Comparison of ENCODE assay signal across 8 cellular contexts in the genomic region with DNA sequence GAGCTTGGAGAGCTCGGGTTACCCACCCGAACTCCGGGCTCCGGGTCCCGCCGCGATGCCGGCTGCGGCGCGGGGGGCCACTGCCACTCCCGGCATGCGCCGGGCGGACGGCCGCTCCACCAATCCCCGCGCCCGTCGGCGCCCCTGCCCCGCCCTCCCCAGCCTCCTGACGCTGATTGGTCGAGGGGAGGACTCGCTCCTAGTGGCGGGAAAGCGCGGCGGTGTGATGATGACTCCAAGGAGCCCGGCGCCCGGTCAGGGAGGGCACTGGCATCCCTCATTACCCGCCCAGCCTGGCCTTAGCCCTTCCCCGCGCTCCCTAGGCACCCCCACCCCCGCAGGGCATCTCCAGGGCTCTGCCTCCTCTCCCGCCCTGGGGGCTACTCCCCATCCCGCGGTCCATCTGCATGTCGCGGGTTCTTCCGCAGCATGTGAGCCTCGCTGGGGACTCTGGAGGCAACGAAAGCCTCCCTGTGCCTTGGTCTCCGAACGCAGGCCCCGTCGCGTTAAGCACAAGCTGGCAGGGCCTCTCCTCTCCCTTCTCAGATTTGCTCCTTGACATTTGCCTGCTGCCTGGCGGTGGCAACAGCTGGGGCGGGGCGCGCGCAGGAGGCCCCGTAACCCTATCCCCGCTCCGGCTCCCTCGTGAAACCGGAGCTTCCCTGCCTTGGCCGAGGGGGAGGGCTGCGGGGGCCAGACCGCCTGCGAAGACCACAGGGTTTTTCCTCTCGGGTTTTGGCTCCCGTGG. TPM values are rescaled to one million over a fixed set of nuclear protein-coding genes. Genes with fewer than 3 reads are reported as not detected.
DNase-seq lines count a peak whose midpoint lies in the region; ATAC-seq and TF ChIP-seq lines count a peak whose summit lies in the region.

No MANE protein-coding gene starts in this region.

- peak; percentile 98 for DNase-seq in D341Med (ENCODE audit: low spot score)
- peak; percentile 92 for DNase-seq in activated T-cell treated with anti-CD3 and anti-CD28 coated beads for 24 hours (ENCODE audit: low read depth)
- DNase-seq in erythroblast (lab: John Stamatoyannopoulos, UW), result peak; percentile 87 to 91
- DNase-seq in stimulated activated CD8-positive, alpha-beta memory T cell treated with anti-CD3 and anti-CD28 coated beads, Interleukin-4, amount 100 ng/mL, for 1 hour (ENCODE audit: low read depth in 2 of 2, low spot score in 1 of 2), result peak; percentile 76 to 79

- H3F3A ChIP-seq in OCI-LY1 (ENCODE audit: insufficient read depth, low read length), result no peaks in the 10 kb centered on the region

- H3K79me2 ChIP-seq in OCI-LY1 (ENCODE audit: insufficient read depth, low read length), result no peaks in the 10 kb centered on the region

- H3K9me3 Mint-ChIP-seq in IgD-negative memory B cell, result no peaks in the 10 kb centered on the region

- TF ChIP-seq POLR2A in erythroblast (IDR thresholded peaks at IDR 0.05; ENCODE audit: low read length), result peak; percentile 32

- H3K4me3 Mint-ChIP-seq in IgD-negative memory B cell, result peak overlapping the region; percentile 79 to 94 (median 91)

- H3K27ac Mint-ChIP-seq in IgD-negative memory B cell, result peak overlapping the region in 1 of 3 donors; percentile 46

- H3K4me3 ChIP-seq in OCI-LY1 (ENCODE audit: low read depth, low read length, poor library complexity, severe bottlenecking), result peak overlapping the region; percentile 65
- H3K4me3 ChIP-seq in mucosa of stomach (ENCODE audit: low read length), result peak overlapping the region; percentile 63

- no peaks in the 10 kb centered on the region for H4K20me1 ChIP-seq in OCI-LY1 (ENCODE audit: insufficient read depth, low read length)

- no peaks in the 10 kb centered on the region for H3K36me3 Mint-ChIP-seq in IgD-negative memory B cell

- peak overlapping the region; percentile 74 for H3K4me2 ChIP-seq in OCI-LY1 (ENCODE audit: low read length)

- H3K9me2 ChIP-seq in OCI-LY1 (ENCODE audit: low read depth, low read length), result no peaks in the 10 kb centered on the region

- H3K9ac ChIP-seq in OCI-LY1 (ENCODE audit: low read length) (peak overlapping the region; percentile 74), mucosa of stomach (ENCODE audit: low read length) (peak overlapping the region; percentile 72)

- peaks cover 6% of the 10 kb centered on the region for H3K27me3 Mint-ChIP-seq in IgD-negative memory B cell

- H3K4me1 Mint-ChIP-seq in IgD-negative memory B cell, result peaks cover 0 to 3% (median 2%) of the 10 kb centered on the region in 3 donors

- H3K4me1 ChIP-seq in OCI-LY1 (ENCODE audit: insufficient read depth, low read length, severe bottlenecking) (peaks cover 18% of the 10 kb centered on the region), mucosa of stomach (ENCODE audit: control insufficient read depth, insufficient read depth, low read length) (peaks cover 13% of the 10 kb centered on the region)

- H3K27me3 ChIP-seq in OCI-LY1 (ENCODE audit: insufficient read depth, low read length) (no peaks in the 10 kb centered on the region), mucosa of stomach (ENCODE audit: control insufficient read depth, insufficient read depth, low read length) (peaks cover 24% of the 10 kb centered on the region)

- no peak overlapping the region for H2AFZ ChIP-seq in OCI-LY1 (ENCODE audit: low read length)

- H3K36me3 ChIP-seq in OCI-LY1 (ENCODE audit: insufficient read depth, low read length), result no peaks in the 10 kb centered on the region
- no peaks in the 10 kb centered on the region for H3K36me3 ChIP-seq in mucosa of stomach (ENCODE audit: control insufficient read depth, insufficient read depth, low read length)

- ATAC-seq in GM21515 (IDR thresholded peaks at IDR 0.05; ENCODE audit: unreplicated experiment), result peak; percentile 74

- no peak for TF ChIP-seq CTCF in OCI-LY1 (IDR thresholded peaks at IDR 0.05; ENCODE audit: low read length)

- H3K9me3 ChIP-seq in OCI-LY1 (ENCODE audit: low read length) (no peaks in the 10 kb centered on the region), mucosa of stomach (ENCODE audit: control insufficient read depth, low read length) (no peaks in the 10 kb centered on the region)

- H3K27ac ChIP-seq in OCI-LY1 (ENCODE audit: low read depth, low read length, poor library complexity, severe bottlenecking), result no peak overlapping the region

RNA-seq across cellular contexts. Expression of gene ATP2A1, which starts 1.7 kb away (rescaled TPM):
- polyA plus RNA-seq in IgD-negative memory B cell, result not detected

RNA-seq across cellular contexts. Expression of gene SH2B1, which starts 16.4 kb away (rescaled TPM):
- 5.2 TPM for polyA plus RNA-seq in IgD-negative memory B cell

RNA-seq across cellular contexts. Expression of gene TUFM, which starts 33.9 kb away (rescaled TPM):
- polyA plus RNA-seq in IgD-negative memory B cell, result 139 TPM

RNA-seq across cellular contexts. Expression of gene RABEP2, which starts 45.0 kb away (rescaled TPM):
- 31.7 TPM for polyA plus RNA-seq in IgD-negative memory B cell

RNA-seq across cellular contexts. Expression of gene CD19, which starts 51.8 kb away (rescaled TPM):
- 185 TPM for polyA plus RNA-seq in IgD-negative memory B cell
